Comparison of ENCODE assay signal across 1 cellular context in genomic region chr10:69056129-69056528, GRCh38.
TF ChIP-seq lines count a peak whose summit lies in the region.

No MANE protein-coding gene starts in this region.

TF ChIP-seq in GM12878, 131 proteins besides CTCF, POLR2A, EP300 and RAD21 (continued from another document and continues in another):
- TF ChIP-seq ESRRA (IDR thresholded peaks at IDR 0.05; ENCODE audit: low read length) (0 out of 2 replicates have a peak, but pooled peaks have one; percentile 53), USF2 (IDR thresholded peaks at IDR 0.05; ENCODE audit: borderline replicate concordance, low read depth, low read length) (no peak), CEBPB (IDR thresholded peaks at IDR 0.05; ENCODE audit: borderline replicate concordance in 1 of 2, low read depth in 2 of 2, low read length in 2 of 2) (no peak), CUX1 (IDR thresholded peaks at IDR 0.05; ENCODE audit: insufficient replicate concordance, low read depth, low read length) (no peak), SMAD5 (IDR thresholded peaks at IDR 0.05; ENCODE audit: low read depth) (no peak), TCF12 (IDR thresholded peaks at IDR 0.05; ENCODE audit: low read depth, low read length) (no peak), ZNF217 (IDR thresholded peaks at IDR 0.05) (0 out of 2 replicates have a peak, but pooled peaks have one; percentile 31), ZNF24 (IDR thresholded peaks at IDR 0.05) (no peak), NFYA (IDR thresholded peaks at IDR 0.05; ENCODE audit: borderline replicate concordance, low read depth, low read length) (no peak), ZSCAN29 (IDR thresholded peaks at IDR 0.05) (no peak), PML (IDR thresholded peaks at IDR 0.05; ENCODE audit: low read length) (no peak), FOXK2 (IDR thresholded peaks at IDR 0.05) (no peak), SREBF1 (IDR thresholded peaks at IDR 0.05; ENCODE audit: low read length) (no peak), CHD1 (IDR thresholded peaks at IDR 0.05; ENCODE audit: low read depth, low read length) (no peak), FOS (IDR thresholded peaks at IDR 0.05; ENCODE audit: borderline replicate concordance, extremely low read depth, insufficient read length) (no peak), TCF3 (IDR thresholded peaks at IDR 0.05; ENCODE audit: borderline replicate concordance, insufficient read depth, low read depth, low read length) (no peak), MYB (IDR thresholded peaks at IDR 0.05; ENCODE audit: borderline replicate concordance, low read depth, low read length) (no peak), ZBTB11 (CRISPR knock-in tag; IDR thresholded peaks at IDR 0.05) (no peak), ZNF592 (IDR thresholded peaks at IDR 0.05) (peak; percentile 24; the same call in 1 of the 2 replicates), SMAD1 (IDR thresholded peaks at IDR 0.05; ENCODE audit: low read depth, partially characterized antibody) (peak; percentile 14), MEF2B (IDR thresholded peaks at IDR 0.05; ENCODE audit: partially characterized antibody, poor library complexity, severe bottlenecking) (peak; percentile 34), LARP7 (IDR thresholded peaks at IDR 0.05) (0 out of 2 replicates have a peak, but pooled peaks have one; percentile 20), NFXL1 (IDR thresholded peaks at IDR 0.05; ENCODE audit: borderline replicate concordance) (no peak), YY1 (IDR thresholded peaks at IDR 0.05; ENCODE audit: low read depth, low read length) (no peak), BHLHE40 (IDR thresholded peaks at IDR 0.05; ENCODE audit: borderline replicate concordance in 1 of 2, low read depth in 2 of 2, low read length in 1 of 2) (peak; percentile 71 to 84), ATF2 (IDR thresholded peaks at IDR 0.05; ENCODE audit: low read length) (no peak), RAD51 (IDR thresholded peaks at IDR 0.05) (0 out of 2 replicates have a peak, but pooled peaks have one; percentile 38), CBX5 (IDR thresholded peaks at IDR 0.05; ENCODE audit: low read depth) (no peak), PBX3 (IDR thresholded peaks at IDR 0.05; ENCODE audit: insufficient replicate concordance, low read depth, low read length) (no peak), KAT2A (conservative IDR thresholded peaks at IDR 0.05; ENCODE audit: control insufficient read depth, low read depth, low read length) (no peak), JUND (IDR thresholded peaks at IDR 0.05; ENCODE audit: low read depth, low read length) (no peak), DPF2 (IDR thresholded peaks at IDR 0.05) (peak; percentile 66), CREB1 (IDR thresholded peaks at IDR 0.05; ENCODE audit: low read depth) (no peak; the same call in 1 of the 2 replicates), CEBPZ (IDR thresholded peaks at IDR 0.05; ENCODE audit: low read depth, low read length) (no peak), ASH2L (IDR thresholded peaks at IDR 0.05; ENCODE audit: borderline replicate concordance, low read depth) (no peak), BCLAF1 (IDR thresholded peaks at IDR 0.05) (no peak)
